Comparison of ENCODE assay signal across 9 cellular contexts in genomic region chr15:84911879-84912660, GRCh38. TPM values are rescaled to one million over a fixed set of nuclear protein-coding genes. Genes with fewer than 3 reads are reported as not detected.
A peak's percentile ranks its signal among the peaks of the same experiment; 100 is the strongest.
DNase-seq lines count a peak whose midpoint lies in the region; ATAC-seq and TF ChIP-seq lines count a peak whose summit lies in the region.
"Had no signal": no experiment of that assay in that cellular context is flagged by ENCODE, and none has a peak within 500 bp of the region (broad histone marks: within the 10 kb centered on the region; RNA-seq: fewer than 3 reads in every experiment).

No MANE protein-coding gene starts in this region.

- peaks cover 0 to 2% (median 0%) of the 10 kb centered on the region in 9 donors for H3K9me3 Mint-ChIP-seq in naive thymus-derived CD8-positive, alpha-beta T cell

- ATAC-seq in omental fat pad (ENCODE audit: low FRiP score) (peak; percentile 97), HG02970 (IDR thresholded peaks at IDR 0.05; ENCODE audit: low FRiP score, unreplicated experiment) (no peak), GM21515 (IDR thresholded peaks at IDR 0.05; ENCODE audit: unreplicated experiment) (no peak)
- no peak for ATAC-seq in naive thymus-derived CD8-positive, alpha-beta T cell

- H3K27me3 Mint-ChIP-seq in naive thymus-derived CD8-positive, alpha-beta T cell, result peaks cover 2 to 16% (median 9%) of the 10 kb centered on the region in 5 donors

- H3K27ac Mint-ChIP-seq in naive thymus-derived CD8-positive, alpha-beta T cell, result peak overlapping the region in 1 of 10 donors; percentile 29

- POLR2A ChIA-PET in naive thymus-derived CD8-positive, alpha-beta T cell (lab: Charles Lee), result no interaction called here

- H3K4me1 Mint-ChIP-seq in naive thymus-derived CD8-positive, alpha-beta T cell, result peaks cover 0 to 10% (median 2%) of the 10 kb centered on the region in 4 donors

- peak; percentile 99 for DNase-seq in AG10803 (ENCODE audit: low read depth)
- DNase-seq in RKO (ENCODE audit: low spot score), result peak; percentile 61
- DNase-seq in fibroblast of pulmonary artery (ENCODE audit: low read depth), result peak; percentile 100
- DNase-seq in omental fat pad (ENCODE audit: low spot score), result peak; percentile 57
- no peak for DNase-seq in naive thymus-derived CD8-positive, alpha-beta T cell
- DNase-seq in COLO668 (lab: John Stamatoyannopoulos, UW; ENCODE audit: unreplicated experiment), result no peak

- H3K4me3 Mint-ChIP-seq in naive thymus-derived CD8-positive, alpha-beta T cell, result no peak overlapping the region

- no peak overlapping the region for H3K4me3 ChIP-seq in AG10803 (ENCODE audit: low read length)
- no peak overlapping the region for H3K4me3 ChIP-seq in fibroblast of pulmonary artery (replicated peaks; ENCODE audit: low read depth, low read length)
- H3K4me3 ChIP-seq: SK-N-MC had no signal

- no peaks in the 10 kb centered on the region for H3K36me3 Mint-ChIP-seq in naive thymus-derived CD8-positive, alpha-beta T cell

- TF ChIP-seq CTCF in AG10803 (conservative IDR thresholded peaks at IDR 0.05; ENCODE audit: low read length) (no peak), fibroblast of pulmonary artery (IDR thresholded peaks at IDR 0.05; ENCODE audit: low read length, missing control alignments) (no peak), omental fat pad (IDR thresholded peaks at IDR 0.05) (no peak)

RNA-seq across cellular contexts. Expression of gene SLC28A1, which starts 27.6 kb away (rescaled TPM):
- total RNA-seq in omental fat pad, result not detected
- total RNA-seq in naive thymus-derived CD8-positive, alpha-beta T cell, result not detected
- polyA plus RNA-seq in naive thymus-derived CD8-positive, alpha-beta T cell, result not detected

Comparison
In these comparisons a context has a peak if more than half of its experiments do, and no peak if none do; other contexts are left out.
1. DNase-seq: peak in AG10803 (single experiment), RKO (single experiment), fibroblast of pulmonary artery (single experiment) and omental fat pad (single experiment); none in naive thymus-derived CD8-positive, alpha-beta T cell (0 of 10) and COLO668 (single experiment).